ENCODE assay signal across 8 cellular contexts in genomic region chr13:95624020-95624419, GRCh38. TPM values are rescaled to one million over a fixed set of nuclear protein-coding genes. Genes with fewer than 3 reads are reported as not detected.
A peak's percentile ranks its signal among the peaks of the same experiment; 100 is the strongest.
DNase-seq lines count a peak whose midpoint lies in the region; ATAC-seq and TF ChIP-seq lines count a peak whose summit lies in the region.

No MANE protein-coding gene starts in this region.

- peaks cover 9% of the 10 kb centered on the region for H3K36me3 ChIP-seq in upper lobe of right lung

- no peak overlapping the region for H3K4me3 ChIP-seq in upper lobe of right lung

- no peaks in the 10 kb centered on the region for H3K27me3 ChIP-seq in upper lobe of right lung

- ATAC-seq in Right ventricle myocardium inferior (peak; percentile 60), upper lobe of right lung (peak; percentile 80)

- no peak overlapping the region for H3K27ac ChIP-seq in upper lobe of right lung

- no peaks in the 10 kb centered on the region for H3K27me3 Mint-ChIP-seq in MCF 10A (ENCODE audit: insufficient read depth, unreplicated experiment)

- peaks cover 60% of the 10 kb centered on the region for H3K36me3 Mint-ChIP-seq in MCF 10A (ENCODE audit: insufficient read depth, unreplicated experiment)

- no peak for DNase-seq in Right ventricle myocardium inferior (ENCODE audit: missing footprints)
- DNase-seq in cardiac septum (ENCODE audit: low spot score) = no peak
- peak; percentile 57 for DNase-seq in HCEC 1CT
- peak; percentile 37 for DNase-seq in NCI-H460 (ENCODE audit: extremely low read depth, low read depth)
- peak; percentile 81 for DNase-seq in MCF 10A (ENCODE audit: unreplicated experiment)
- peak; percentile 77 for DNase-seq in kidney tubule cell (ENCODE audit: low spot score)
- no peak for DNase-seq in upper lobe of right lung
- DNase-seq in ecto neural progenitor cell (ENCODE audit: low spot score) = no peak

- CTCF ChIA-PET in MCF 10A (lab: Yijun Ruan, JAX) = interaction anchor here (0.6 to 8.7 kb wide), 85 partner anchors 9 to 1811 kb away, joined by 3 to 265 read pairs (median 5); partner anchors contain the start of gene DZIP1

- BruUV-seq in MCF 10A (replicated peaks; lab: Mats Ljungman, UMichigan) = no TSS peak

- POLR2A ChIA-PET in MCF 10A (lab: Yijun Ruan, JAX) = interaction anchor here (0.7 to 2.8 kb wide), 11 partner anchors 8 to 210 kb away, joined by 3 to 17 read pairs (median 3); partner anchors contain the start of genes DNAJC3 and DZIP1

- intact Hi-C loops in Right ventricle myocardium inferior (cut with DNase I) (loop anchor here (2.0 to 5.0 kb wide), 4 partner anchors 33 to 211 kb away; no protein-coding TSS in a partner anchor), cardiac septum (cut with DNase I) (loop anchor here (2.0 kb wide), 1 partner anchor 211 kb away; no protein-coding TSS in a partner anchor), MCF 10A (cut with micrococcal nuclease) (loop anchor here (1.0 to 2.0 kb wide), 5 partner anchors 37 to 210 kb away; no protein-coding TSS in a partner anchor), upper lobe of right lung (cut with DNase I) (no loop called here)

- H3K9me3 Mint-ChIP-seq in MCF 10A (ENCODE audit: unreplicated experiment) = no peaks in the 10 kb centered on the region

- no peaks in the 10 kb centered on the region for H3K9me3 ChIP-seq in upper lobe of right lung

- H3K4me3 Mint-ChIP-seq in MCF 10A (ENCODE audit: unreplicated experiment) = no peak overlapping the region

- H3K4me1 Mint-ChIP-seq in MCF 10A (ENCODE audit: insufficient read depth, unreplicated experiment) = no peaks in the 10 kb centered on the region

- TF ChIP-seq CTCF in MCF 10A (IDR thresholded peaks at IDR 0.05; ENCODE audit: unreplicated experiment) (peak; percentile 73), upper lobe of right lung (IDR thresholded peaks at IDR 0.05) (peak; percentile 61)

- H3K27ac Mint-ChIP-seq in MCF 10A (ENCODE audit: low read depth, unreplicated experiment) = no peak overlapping the region

- H3K4me1 ChIP-seq in upper lobe of right lung = no peaks in the 10 kb centered on the region

RNA-seq across cellular contexts. Expression of gene DZIP1, which starts 20.5 kb away (rescaled TPM):
- total RNA-seq in Right ventricle myocardium inferior (4.7 TPM), cardiac septum (4.9 TPM), MCF 10A (2022) (16.4 and 22.1 TPM in 2 replicates), upper lobe of right lung (7.1 TPM)
- total RNA-seq in NCI-H460 (2014; rRNA removed; shearing (Covaris generic)) = 0.87 and 1.3 TPM in 2 replicates
- polyA plus RNA-seq in NCI-H460 (2014; cell fraction: nucleus; rRNA removed) = 0.67 and 1.9 TPM in 2 replicates

RNA-seq across cellular contexts. Expression of gene DNAJC3, which starts 52.9 kb away (rescaled TPM):
- total RNA-seq in Right ventricle myocardium inferior (30.0 TPM), cardiac septum (36.0 TPM), MCF 10A (2022) (113 and 132 TPM in 2 replicates), upper lobe of right lung (67.9 TPM)
- total RNA-seq in NCI-H460 (2014; rRNA removed; shearing (Covaris generic)) = 27.0 and 29.5 TPM in 2 replicates
- polyA plus RNA-seq in NCI-H460 (2014; cell fraction: nucleus; rRNA removed) = 11.7 and 13.4 TPM in 2 replicates

Comparison
In these comparisons a context has a peak if more than half of its experiments do, and no peak if none do; other contexts are left out.
1. DNase-seq: peak in HCEC 1CT (single experiment), NCI-H460 (single experiment), MCF 10A (single experiment) and kidney tubule cell (single experiment); none in Right ventricle myocardium inferior (single experiment), cardiac septum (single experiment), upper lobe of right lung (single experiment) and ecto neural progenitor cell (single experiment).